8 cellular contexts compared by ENCODE assay signal in genomic region chr5:139341689-139342422, GRCh38. TPM values are rescaled to one million over a fixed set of nuclear protein-coding genes. Genes with fewer than 3 reads are reported as not detected.
A peak's percentile ranks its signal among the peaks of the same experiment; 100 is the strongest.
DNase-seq lines count a peak whose midpoint lies in the region; ATAC-seq and TF ChIP-seq lines count a peak whose summit lies in the region.

Gene PAIP2, plus strand, starts transcription at chr5:139341854. Its CDS starts 21,931 bp downstream, at chr5:139363785.

- TF ChIP-seq CTCF in GM12875 (IDR thresholded peaks at IDR 0.05; ENCODE audit: borderline replicate concordance, insufficient read depth, low read depth, low read length) (peak; percentile 90), type B pancreatic cell (conservative IDR thresholded peaks at IDR 0.05) (peak; percentile 64)

- peaks cover 34% of the 10 kb centered on the region for H3K4me1 Mint-ChIP-seq in type B pancreatic cell (ENCODE audit: unreplicated experiment)

- peak; percentile 94 for ATAC-seq in HG02798 (IDR thresholded peaks at IDR 0.05; ENCODE audit: poor library complexity, unreplicated experiment)

- peak within 1 kb of the TSS; percentile 100 for H3K9ac ChIP-seq in adipocyte (ENCODE audit: low read length)

- H3K4me3 ChIP-seq in GM12875 (ENCODE audit: low read depth, low read length) (peak within 1 kb of the TSS; percentile 98), adipocyte (ENCODE audit: low read length) (peak within 1 kb of the TSS; percentile 100)

- DNase-seq in NCI-H1436 (lab: John Stamatoyannopoulos, UW) (peak; percentile 96), T follicular helper cell (ENCODE audit: low read depth) (peak; percentile 98), adipocyte (ENCODE audit: low read depth) (peak; percentile 98), cardiac septum (ENCODE audit: low spot score) (peak; percentile 99), pons (ENCODE audit: low spot score) (peak; percentile 98), type B pancreatic cell (ENCODE audit: extremely low spot score, unreplicated experiment) (peak; percentile 97)

- H3K27me3 Mint-ChIP-seq in type B pancreatic cell: peaks cover 6% of the 10 kb centered on the region

- H3K36me3 Mint-ChIP-seq in type B pancreatic cell: peaks cover 21% of the 10 kb centered on the region

- H3K27ac Mint-ChIP-seq in type B pancreatic cell: peak within 1 kb of the TSS; percentile 99

- peaks cover 28% of the 10 kb centered on the region for H3K4me1 ChIP-seq in adipocyte (ENCODE audit: control insufficient read depth, insufficient read depth, low read length)

- H3K27me3 ChIP-seq in adipocyte (replicated peaks; ENCODE audit: control insufficient read depth, insufficient read depth, low read length): no peaks in the 10 kb centered on the region

- H3K36me3 ChIP-seq in adipocyte (ENCODE audit: control insufficient read depth, insufficient read depth, low read length, severe bottlenecking): no peaks in the 10 kb centered on the region

- H3K9me3 Mint-ChIP-seq in type B pancreatic cell: no peaks in the 10 kb centered on the region

- peak within 1 kb of the TSS; percentile 100 for H3K4me3 Mint-ChIP-seq in type B pancreatic cell

- intact Hi-C loops in cardiac septum (cut with DNase I): loop anchor here (2.0 to 5.0 kb wide), 2 partner anchors 49 to 50 kb away; partner anchors contain the start of gene MATR3

- no peaks in the 10 kb centered on the region for H3K9me3 ChIP-seq in adipocyte (ENCODE audit: control insufficient read depth, low read length)

RNA-seq across cellular contexts. Expression of gene PAIP2, which starts in this region (rescaled TPM):
- total RNA-seq in cardiac septum: 133 TPM
- total RNA-seq in type B pancreatic cell (ENCODE audit: low replicate concordance): 51.7 and 87.7 TPM in 2 replicates

Comparison
In these comparisons a context has a peak if more than half of its experiments do, and no peak if none do; other contexts are left out.
1. Peak in every context shown above with its lines: DNase-seq, ATAC-seq and H3K4me3 ChIP-seq.